Comparison of ENCODE assay signal across 20 cellular contexts in the genomic region with DNA sequence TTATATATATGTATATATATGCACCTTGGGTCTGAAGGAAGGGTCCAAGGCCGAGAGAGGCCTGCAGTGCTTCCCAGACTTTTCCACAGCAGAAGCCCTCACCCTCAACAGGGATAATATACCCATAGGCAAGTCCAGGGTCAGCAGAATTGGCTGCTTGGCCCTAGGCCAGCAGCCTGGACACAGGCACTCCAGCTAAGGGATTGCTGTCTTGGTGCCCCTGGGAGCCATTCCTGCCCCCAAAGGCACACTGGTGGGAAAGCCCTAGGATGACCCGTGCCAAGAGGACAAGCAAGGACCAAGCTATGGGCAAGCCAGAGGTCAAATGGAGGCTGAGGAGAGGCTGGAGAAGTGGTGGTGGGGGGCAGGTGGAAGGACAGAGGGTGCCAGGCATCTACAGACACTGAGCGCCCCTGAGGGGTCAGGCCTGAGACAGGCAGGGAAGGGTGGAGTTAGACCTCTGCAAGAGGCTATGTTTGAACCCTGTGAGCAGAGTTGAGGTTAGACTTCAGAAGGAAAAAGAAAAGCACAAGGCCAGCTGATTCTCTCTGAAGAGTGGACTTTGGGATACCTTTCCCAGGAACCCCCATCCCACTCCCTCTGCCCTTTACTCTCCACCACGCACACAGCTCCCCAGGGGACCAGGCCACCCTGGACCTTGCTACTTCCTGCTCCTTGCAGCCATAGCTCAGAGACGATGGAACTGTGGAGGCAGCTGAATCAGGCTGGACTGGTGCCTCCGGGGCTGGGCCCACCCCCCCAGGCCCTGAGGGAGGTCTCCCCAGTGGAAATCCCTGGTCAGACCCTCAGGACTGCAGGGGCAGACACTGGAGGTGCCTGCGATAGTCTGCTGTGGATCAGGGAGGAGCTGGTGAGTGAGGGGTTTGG. TPM values are rescaled to one million over a fixed set of nuclear protein-coding genes. Genes with fewer than 3 reads are reported as not detected.
DNase-seq lines count a peak whose midpoint lies in the region; ATAC-seq and TF ChIP-seq lines count a peak whose summit lies in the region.
"Had no signal": no experiment of that assay in that cellular context is flagged by ENCODE, and none has a peak within 500 bp of the region (broad histone marks: within the 10 kb centered on the region; RNA-seq: fewer than 3 reads in every experiment).

A gene with protein sequence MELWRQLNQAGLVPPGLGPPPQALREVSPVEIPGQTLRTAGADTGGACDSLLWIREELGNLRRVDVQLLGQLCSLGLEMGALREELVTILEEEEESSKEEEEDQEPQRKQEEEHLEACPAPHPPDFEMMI (plus strand): TSS at position 684 of the 888 bp plus-strand sequence. CDS start 14 bp downstream, at position 698.

- H3K27me3 Mint-ChIP-seq in activated CD8-positive, alpha-beta memory T cell treated with anti-CD3 and anti-CD28 coated beads, Interleukin-2, amount 10 ng/mL, durations not matched to agents 7 days and 5 days = peaks cover 8% of the 10 kb centered on the region
- H3K27me3 Mint-ChIP-seq in T-helper 17 cell = peaks cover 19% of the 10 kb centered on the region

- DNase-seq in activated CD8-positive, alpha-beta memory T cell treated with anti-CD3 and anti-CD28 coated beads, Interleukin-2, amount 50 U/mL, for 48 hours = peak; percentile 43
- no peak for DNase-seq in activated CD8-positive, alpha-beta memory T cell treated with anti-CD3 and anti-CD28 coated beads, Interleukin-2, amount 10 ng/mL, durations not matched to agents 7 days and 5 days
- DNase-seq in coronary artery (ENCODE audit: low spot score) (peak; percentile 68), osteoblast (ENCODE audit: insufficient read length, low spot score, missing footprints) (peak; percentile 26), LoVo (ENCODE audit: low spot score) (no peak), kidney tubule cell (ENCODE audit: low spot score) (no peak), T-helper 17 cell (no peak)
- DNase-seq: CD8-positive, alpha-beta memory T cell; DND-41; KBM-7; NCI-H1105; NCI-H2171 had no signal

- H3K79me2 ChIP-seq in osteoblast (ENCODE audit: insufficient read depth, low read length) = peaks cover 3% of the 10 kb centered on the region

- H3K9me3 ChIP-seq in HEK293 (ENCODE audit: control insufficient read depth, insufficient read depth, low read depth, low read length) (no peaks in the 10 kb centered on the region), osteoblast (ENCODE audit: low read depth, low read length) (no peaks in the 10 kb centered on the region), T-helper 17 cell (ENCODE audit: control insufficient read depth, low read length, poor library complexity, severe bottlenecking) (no peaks in the 10 kb centered on the region)

- CTCF ChIA-PET in activated CD8-positive, alpha-beta memory T cell treated with anti-CD3 and anti-CD28 coated beads, Interleukin-2, amount 10 ng/mL, durations not matched to agents 7 days and 5 days (lab: Charles Lee) = interaction anchor here (0.9 to 2.1 kb wide), 5 partner anchors 96 to 154 kb away, joined by 3 to 6 read pairs (median 5); no protein-coding TSS in a partner anchor
- CTCF ChIA-PET in HEK293 (lab: Yijun Ruan, JAX) = interaction anchor here (0.6 to 1.6 kb wide), 2 partner anchors 120 to 158 kb away, joined by 4 to 13 read pairs; no protein-coding TSS in a partner anchor

- peaks cover 4% of the 10 kb centered on the region for H3K27me3 ChIP-seq in osteoblast (ENCODE audit: insufficient read depth, low read length)

- H2AFZ ChIP-seq in osteoblast (ENCODE audit: low read length) = no peak within 1 kb of the TSS

- no peak for ATAC-seq in activated CD8-positive, alpha-beta memory T cell treated with anti-CD3 and anti-CD28 coated beads, Interleukin-2, amount 10 ng/mL, durations not matched to agents 7 days and 5 days
- no peak for ATAC-seq in T-helper 17 cell
- ATAC-seq: natural killer cell treated with Interleukin-12 subunit alpha and Interleukin-12 subunit beta and Interleukin-15 and Interleukin-18, amount 100 ng/mL, for 72 hours had no signal

- H3K4me2 ChIP-seq in osteoblast (ENCODE audit: insufficient read depth, low read length) = no peak within 1 kb of the TSS

- H3K4me1 ChIP-seq in HEK293 (ENCODE audit: control insufficient read depth, insufficient read depth, low read length) (peaks cover 4% of the 10 kb centered on the region; the same call in 1 of the 2 replicates), osteoblast (ENCODE audit: insufficient read depth, low read length) (peaks cover 5% of the 10 kb centered on the region)

- POLR2A ChIA-PET in HEK293 (lab: Yijun Ruan, JAX) = interaction anchor here (0.7 to 1.5 kb wide), 2 partner anchors 14 to 79 kb away, joined by 3 to 6 read pairs; partner anchors contain the start of gene B9D2

- TF ChIP-seq CTCF in HEK293 (tag by site-specific recombination; IDR thresholded peaks at IDR 0.05) (no peak), coronary artery (IDR thresholded peaks at IDR 0.05) (no peak), osteoblast (IDR thresholded peaks at IDR 0.05; ENCODE audit: extremely low read depth, low read depth, low read length) (no peak)

- H3K36me3 ChIP-seq in HEK293 (ENCODE audit: control insufficient read depth in 2 of 2, insufficient read depth in 1 of 2, low read length in 2 of 2) (peaks cover 0 to 5% of the 10 kb centered on the region in 2 experiments; a peak in 2 of 3 replicates), osteoblast (ENCODE audit: insufficient read depth, low read length) (peaks cover 3% of the 10 kb centered on the region)

- peaks cover 15% of the 10 kb centered on the region for H3K4me1 Mint-ChIP-seq in activated CD8-positive, alpha-beta memory T cell treated with anti-CD3 and anti-CD28 coated beads, Interleukin-2, amount 10 ng/mL, durations not matched to agents 7 days and 5 days
- H3K4me1 Mint-ChIP-seq in T-helper 17 cell = peaks cover 23% of the 10 kb centered on the region

- peaks cover 5% of the 10 kb centered on the region for H3K36me3 Mint-ChIP-seq in activated CD8-positive, alpha-beta memory T cell treated with anti-CD3 and anti-CD28 coated beads, Interleukin-2, amount 10 ng/mL, durations not matched to agents 7 days and 5 days
- peaks cover 12% of the 10 kb centered on the region for H3K36me3 Mint-ChIP-seq in T-helper 17 cell (ENCODE audit: low read depth)
- H3K36me3 Mint-ChIP-seq: natural killer cell treated with Interleukin-12 subunit alpha and Interleukin-12 subunit beta and Interleukin-15 and Interleukin-18, amount 100 ng/mL, for 72 hours had no signal

- H4K20me1 ChIP-seq in osteoblast (ENCODE audit: insufficient read depth, low read length) = no peaks in the 10 kb centered on the region

- H3K4me3 ChIP-seq in HEK293 (ENCODE audit: low read depth, low read length) = no peak within 1 kb of the TSS
- H3K4me3 ChIP-seq in coronary artery = no peak within 1 kb of the TSS
- H3K4me3 ChIP-seq in osteoblast (ENCODE audit: insufficient read depth, low read length) = no peak within 1 kb of the TSS

- H3K27ac Mint-ChIP-seq in activated CD8-positive, alpha-beta memory T cell treated with anti-CD3 and anti-CD28 coated beads, Interleukin-2, amount 10 ng/mL, durations not matched to agents 7 days and 5 days = no peak within 1 kb of the TSS
- H3K27ac Mint-ChIP-seq in T-helper 17 cell = no peak within 1 kb of the TSS
- H3K27ac Mint-ChIP-seq: memory B cell; natural killer cell treated with Interleukin-12 subunit alpha and Interleukin-12 subunit beta and Interleukin-15 and Interleukin-18, amount 100 ng/mL, for 72 hours had no signal

- H3K9me3 Mint-ChIP-seq in activated CD8-positive, alpha-beta memory T cell treated with anti-CD3 and anti-CD28 coated beads, Interleukin-2, amount 10 ng/mL, durations not matched to agents 7 days and 5 days (ENCODE audit: low read depth) = no peaks in the 10 kb centered on the region
- H3K9me3 Mint-ChIP-seq: CD8-positive, alpha-beta memory T cell; memory B cell; natural killer cell treated with Interleukin-12 subunit alpha and Interleukin-12 subunit beta and Interleukin-15 and Interleukin-18, amount 100 ng/mL, for 72 hours had no signal

- H3K27ac ChIP-seq in HEK293 (ENCODE audit: extremely low read depth, low read depth, low read length) (no peak within 1 kb of the TSS), coronary artery (no peak within 1 kb of the TSS), osteoblast (ENCODE audit: low read depth, low read length) (no peak within 1 kb of the TSS)
- H3K27ac ChIP-seq: HL-60 had no signal

- H3K4me3 Mint-ChIP-seq in activated CD8-positive, alpha-beta memory T cell treated with anti-CD3 and anti-CD28 coated beads, Interleukin-2, amount 10 ng/mL, durations not matched to agents 7 days and 5 days = no peak within 1 kb of the TSS
- H3K4me3 Mint-ChIP-seq in T-helper 17 cell = no peak within 1 kb of the TSS
- H3K4me3 Mint-ChIP-seq: memory B cell; natural killer cell treated with Interleukin-12 subunit alpha and Interleukin-12 subunit beta and Interleukin-15 and Interleukin-18, amount 100 ng/mL, for 72 hours had no signal

TF ChIP-seq in HEK293, 187 proteins besides CTCF, POLR2A, EP300 and RAD21:
- TF ChIP-seq GLIS1 (tag by site-specific recombination; IDR thresholded peaks at IDR 0.05) = peak; percentile 35; the same call in 1 of the 2 replicates
- no peak for TF ChIP-seq ZNF514 (tag by site-specific recombination; IDR thresholded peaks at IDR 0.05)

RNA-seq across cellular contexts. Expression of the gene that starts here (rescaled TPM):
- total RNA-seq in activated CD8-positive, alpha-beta memory T cell treated with anti-CD3 and anti-CD28 coated beads, Interleukin-2, amount 10 ng/mL, durations not matched to agents 7 days and 5 days = not detected
- total RNA-seq in osteoblast (not detected in 2 replicates), T-helper 17 cell (not detected)
- total RNA-seq: activated CD8-positive, alpha-beta memory T cell treated with anti-CD3 and anti-CD28 coated beads for 36 hours; CD8-positive, alpha-beta memory T cell; dermis microvascular lymphatic vessel endothelial cell; glomerular endothelial cell; natural killer cell treated with Interleukin-12 subunit alpha and Interleukin-12 subunit beta and Interleukin-15 and Interleukin-18, amount 100 ng/mL, for 72 hours; pulmonary artery endothelial cell had no signal

Comparison
In these comparisons a context has a peak if more than half of its experiments do, and no peak if none do; other contexts are left out.
1. DNase-seq: peak in activated CD8-positive, alpha-beta memory T cell treated with anti-CD3 and anti-CD28 coated beads, Interleukin-2, amount 50 U/mL, for 48 hours (single experiment) and coronary artery (single experiment); none in activated CD8-positive, alpha-beta memory T cell treated with anti-CD3 and anti-CD28 coated beads, Interleukin-2, amount 10 ng/mL, durations not matched to agents 7 days and 5 days (single experiment), LoVo (single experiment), kidney tubule cell (single experiment) and T-helper 17 cell (0 of 3).
2. Peak in DNase-seq in osteoblast; RNA of the gene not detected or under 1 TPM.